9 cellular contexts compared by ENCODE assay signal in the genomic region with DNA sequence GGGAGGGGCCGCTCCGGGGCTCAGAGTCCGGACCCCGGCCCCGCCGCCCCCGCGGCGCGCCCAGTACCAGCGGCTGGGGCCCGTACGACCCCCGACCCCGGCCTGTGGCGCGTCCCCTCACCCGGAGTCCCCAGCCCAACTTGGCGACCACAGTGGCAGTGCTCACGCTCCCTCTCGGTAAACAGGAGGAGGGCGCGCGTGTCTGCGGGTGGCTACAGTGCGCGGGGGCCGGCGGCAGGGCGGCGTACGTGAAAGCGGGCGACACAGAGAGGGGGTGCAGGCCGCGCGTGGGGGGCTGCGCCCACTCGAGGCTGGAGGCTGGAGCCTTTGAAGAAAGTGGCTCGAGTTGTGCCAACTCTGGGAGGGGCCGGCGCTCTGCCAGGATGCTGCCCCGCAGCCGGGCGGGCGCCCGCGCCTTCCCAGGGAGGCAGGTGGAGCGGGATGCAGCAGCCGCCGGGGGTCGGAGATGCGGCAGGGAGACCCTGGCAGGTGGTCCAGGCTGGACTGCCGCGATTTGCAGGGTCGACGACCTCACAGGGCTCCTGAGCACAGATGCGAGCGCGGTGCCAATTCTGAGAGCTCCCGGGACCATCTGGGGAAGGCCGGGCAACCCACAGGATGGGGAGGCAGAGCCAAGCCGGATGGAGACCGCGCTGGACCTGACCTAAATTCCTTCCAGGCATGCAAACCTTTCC. TPM values are rescaled to one million over a fixed set of nuclear protein-coding genes. Genes with fewer than 3 reads are reported as not detected.
A peak's percentile ranks its signal among the peaks of the same experiment; 100 is the strongest.
DNase-seq lines count a peak whose midpoint lies in the region; ATAC-seq and FAIRE-seq lines count a peak whose summit lies in the region.
"Had no signal": no experiment of that assay in that cellular context is flagged by ENCODE, and none has a peak within 500 bp of the region (broad histone marks: within the 10 kb centered on the region; RNA-seq: fewer than 3 reads in every experiment).

No MANE protein-coding gene starts in this region.

- FAIRE-seq in frontal cortex (lab: Jason Lieb, UNC): no peak

- peak overlapping the region; percentile 47 for H2AFZ ChIP-seq in neuron (ENCODE audit: low read depth, low read length)

- H3K27me3 ChIP-seq in HAP-1 (ENCODE audit: low read depth): no peaks in the 10 kb centered on the region
- peaks cover 31% of the 10 kb centered on the region for H3K27me3 ChIP-seq in neuron (ENCODE audit: insufficient read depth, low read length)

- peaks cover 9% of the 10 kb centered on the region for H3K4me1 Mint-ChIP-seq in activated CD4-positive, alpha-beta memory T cell treated with anti-CD3 and anti-CD28 coated beads, Interleukin-2, amount 10 ng/mL, durations not matched to agents 7 days and 5 days

- DNase-seq in HAP-1 (ENCODE audit: low spot score in 2 of 2) (no peak), frontal cortex (ENCODE audit: low spot score in 2 of 2) (peak; percentile 55 to 70), NCI-H1417 treated with DMSO at 0.1 percent for 48 hours (lab: John Stamatoyannopoulos, UW) (no peak), NCI-H1417 (lab: John Stamatoyannopoulos, UW) (no peak), middle frontal gyrus (ENCODE audit: extremely low spot score, low spot score) (no peak)
- no peak for DNase-seq in activated CD4-positive, alpha-beta memory T cell treated with anti-CD3 and anti-CD28 coated beads, Interleukin-2, amount 10 ng/mL, durations not matched to agents 7 days and 5 days

- CTCF ChIA-PET in activated CD4-positive, alpha-beta memory T cell treated with anti-CD3 and anti-CD28 coated beads, Interleukin-2, amount 10 ng/mL, durations not matched to agents 7 days and 5 days (lab: Charles Lee): interaction anchor here (0.6 to 3.7 kb wide), 17 partner anchors 16 to 274 kb away, joined by 3 to 76 read pairs (median 5); a partner anchor contains a TSS

- POLR2A ChIA-PET in activated CD4-positive, alpha-beta memory T cell treated with anti-CD3 and anti-CD28 coated beads, Interleukin-2, amount 10 ng/mL, durations not matched to agents 7 days and 5 days (lab: Charles Lee): interaction anchor here (1.0 kb wide), 3 partner anchors 141 to 162 kb away, joined by 3 to 4 read pairs (median 3); no protein-coding TSS in a partner anchor

- peaks cover 41% of the 10 kb centered on the region for H3K27me3 Mint-ChIP-seq in activated CD4-positive, alpha-beta memory T cell treated with anti-CD3 and anti-CD28 coated beads, Interleukin-2, amount 10 ng/mL, durations not matched to agents 7 days and 5 days

- in situ Hi-C loops in HAP-1 (cut with MboI; ENCODE audit: low sequenced_read_pairs): no loop called here

- no peaks in the 10 kb centered on the region for H3K9me3 ChIP-seq in HAP-1
- H3K9me3 ChIP-seq in neuron (ENCODE audit: low read length): no peaks in the 10 kb centered on the region

- peaks cover 16% of the 10 kb centered on the region for H3K4me1 ChIP-seq in HAP-1
- H3K4me1 ChIP-seq in neuron (ENCODE audit: insufficient read depth, low read length): peaks cover 8% of the 10 kb centered on the region

- H3K9me3 Mint-ChIP-seq in activated CD4-positive, alpha-beta memory T cell treated with anti-CD3 and anti-CD28 coated beads, Interleukin-2, amount 10 ng/mL, durations not matched to agents 7 days and 5 days: no peaks in the 10 kb centered on the region

- peak overlapping the region; percentile 36 for H3K4me3 ChIP-seq in HAP-1
- H3K4me3 ChIP-seq in neuron (ENCODE audit: low read length): peak overlapping the region; percentile 28
- H3K4me3 ChIP-seq: SK-N-MC had no signal

- H3K4me3 Mint-ChIP-seq in activated CD4-positive, alpha-beta memory T cell treated with anti-CD3 and anti-CD28 coated beads, Interleukin-2, amount 10 ng/mL, durations not matched to agents 7 days and 5 days: peak overlapping the region; percentile 14

- no peak for ATAC-seq in GM18907 (IDR thresholded peaks at IDR 0.05; ENCODE audit: unreplicated experiment)

- H3K27ac Mint-ChIP-seq in activated CD4-positive, alpha-beta memory T cell treated with anti-CD3 and anti-CD28 coated beads, Interleukin-2, amount 10 ng/mL, durations not matched to agents 7 days and 5 days: no peak overlapping the region

- H3K36me3 ChIP-seq in HAP-1 (replicated peaks): no peaks in the 10 kb centered on the region
- no peaks in the 10 kb centered on the region for H3K36me3 ChIP-seq in neuron (ENCODE audit: insufficient read depth, low read length)

- no peaks in the 10 kb centered on the region for H3K36me3 Mint-ChIP-seq in activated CD4-positive, alpha-beta memory T cell treated with anti-CD3 and anti-CD28 coated beads, Interleukin-2, amount 10 ng/mL, durations not matched to agents 7 days and 5 days (ENCODE audit: low read depth)

RNA-seq across cellular contexts. Expression of a gene that starts 0.7 kb away (rescaled TPM):
- total RNA-seq in activated CD4-positive, alpha-beta memory T cell treated with anti-CD3 and anti-CD28 coated beads, Interleukin-2, amount 10 ng/mL, durations not matched to agents 7 days and 5 days: 10 to 100 TPM; 29.2 to 30.6 TPM
- total RNA-seq in frontal cortex: 16.3 TPM

RNA-seq across cellular contexts. Expression of a gene that starts 14.8 kb away (rescaled TPM):
- total RNA-seq in activated CD4-positive, alpha-beta memory T cell treated with anti-CD3 and anti-CD28 coated beads, Interleukin-2, amount 10 ng/mL, durations not matched to agents 7 days and 5 days: not detected
- total RNA-seq in frontal cortex: not detected

Comparison
In these comparisons a context has a peak if more than half of its experiments do, and no peak if none do; other contexts are left out.
1. DNase-seq: peak in frontal cortex (2 of 2); none in HAP-1 (0 of 2), activated CD4-positive, alpha-beta memory T cell treated with anti-CD3 and anti-CD28 coated beads, Interleukin-2, amount 10 ng/mL, durations not matched to agents 7 days and 5 days (single experiment), NCI-H1417 treated with DMSO at 0.1 percent for 48 hours (single experiment), NCI-H1417 (0 of 3) and middle frontal gyrus (single experiment).